7 cellular contexts compared by ENCODE assay signal in the genomic region with DNA sequence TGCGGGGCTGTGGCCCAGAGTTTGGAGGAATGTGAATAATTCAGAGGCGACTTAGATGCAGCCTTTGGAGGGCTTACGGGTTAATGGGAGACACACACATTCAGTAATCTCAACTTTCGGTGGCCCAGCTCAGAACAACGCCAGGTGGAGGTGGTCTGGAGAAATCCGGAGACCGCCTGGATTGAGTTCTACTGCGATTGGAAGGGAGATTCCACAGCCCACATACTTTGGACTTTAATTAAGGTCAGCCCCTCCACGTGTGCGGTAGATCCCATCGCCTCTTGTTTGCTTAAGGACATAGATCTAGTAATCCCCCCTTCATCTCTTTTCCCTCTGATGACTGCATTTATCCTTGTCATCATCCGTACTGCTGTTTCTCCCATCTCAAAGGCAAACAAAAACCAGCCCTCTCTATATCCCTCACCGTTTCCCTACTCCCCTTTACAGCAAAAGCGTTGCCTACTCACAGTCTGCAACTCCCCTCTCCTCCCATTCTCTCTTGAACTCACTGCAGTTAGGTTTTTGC. TPM values are rescaled to one million over a fixed set of nuclear protein-coding genes. Genes with fewer than 3 reads are reported as not detected.
DNase-seq lines count a peak whose midpoint lies in the region; ATAC-seq, FAIRE-seq and TF ChIP-seq lines count a peak whose summit lies in the region.

No MANE protein-coding gene starts in this region.

- peaks cover 44% of the 10 kb centered on the region for H3K79me2 ChIP-seq in astrocyte (ENCODE audit: insufficient read depth, low read length)

- peak overlapping the region; percentile 95 for H3K27ac ChIP-seq in astrocyte (ENCODE audit: low read depth, low read length)
- H3K27ac ChIP-seq in left lung = peak overlapping the region; percentile 91 to 94
- H3K27ac ChIP-seq in tibial artery = peak overlapping the region; percentile 95 to 97

- H3K9me3 ChIP-seq in astrocyte (ENCODE audit: insufficient read depth, low read depth, low read length) (no peaks in the 10 kb centered on the region), left lung (no peaks in the 10 kb centered on the region), tibial artery (no peaks in the 10 kb centered on the region)

- peak overlapping the region; percentile 88 for H2AFZ ChIP-seq in astrocyte (ENCODE audit: low read depth, low read length)

- FAIRE-seq in astrocyte (lab: Jason Lieb, UNC) = no peak

- TF ChIP-seq CTCF in GM12875 (IDR thresholded peaks at IDR 0.05; ENCODE audit: borderline replicate concordance, insufficient read depth, low read depth, low read length) (no peak), astrocyte (IDR thresholded peaks at IDR 0.05; ENCODE audit: insufficient read depth, low read depth, low read length) (no peak), left lung (IDR thresholded peaks at IDR 0.05) (no peak), tibial artery (IDR thresholded peaks at IDR 0.05) (no peak)

- peaks cover 4% of the 10 kb centered on the region for H3K9me3 Mint-ChIP-seq in astrocyte (ENCODE audit: unreplicated experiment)

- H3K27ac Mint-ChIP-seq in astrocyte (ENCODE audit: unreplicated experiment) = peak overlapping the region; percentile 98

- TF ChIP-seq POLR2A in GM18505 (IDR thresholded peaks at IDR 0.05; ENCODE audit: borderline replicate concordance, extremely low read depth, insufficient read depth, insufficient read length) = no peak

- peaks cover 18% of the 10 kb centered on the region for H3K4me1 Mint-ChIP-seq in astrocyte (ENCODE audit: low read depth, unreplicated experiment)

- H3K4me3 Mint-ChIP-seq in astrocyte (ENCODE audit: unreplicated experiment) = peak overlapping the region; percentile 100

- intact Hi-C loops in left lung (cut with DNase I) (no loop called here), tibial artery (cut with DNase I; ENCODE audit: low total_unique reads) (no loop called here)

- peaks cover 28% of the 10 kb centered on the region for H4K20me1 ChIP-seq in astrocyte (ENCODE audit: insufficient read depth, low read length)

- DNase-seq in Jurkat, Clone E6-1 (ENCODE audit: low read depth, low spot score) = no peak
- DNase-seq in astrocyte (ENCODE audit: low read depth) (no peak), left lung (no peak), tibial artery (no peak), SW480 (ENCODE audit: low spot score) (no peak)

- ATAC-seq in left lung (peak; percentile 11), GM18505 (IDR thresholded peaks at IDR 0.05; ENCODE audit: unreplicated experiment) (no peak)

- H3K9ac ChIP-seq in astrocyte (ENCODE audit: low read length) = peak overlapping the region; percentile 95

- peak overlapping the region; percentile 89 for H3K4me3 ChIP-seq in GM12875 (ENCODE audit: low read depth, low read length)
- H3K4me3 ChIP-seq in Jurkat, Clone E6-1 (ENCODE audit: low read length) = peak overlapping the region; percentile 94
- H3K4me3 ChIP-seq in astrocyte (ENCODE audit: insufficient read depth, low read depth, low read length) = peak overlapping the region; percentile 92
- H3K4me3 ChIP-seq in left lung = peak overlapping the region; percentile 89 to 98
- peak overlapping the region; percentile 81 to 97 for H3K4me3 ChIP-seq in tibial artery

- peaks cover 18% of the 10 kb centered on the region for H3K4me1 ChIP-seq in astrocyte (ENCODE audit: insufficient read depth, low read length)
- H3K4me1 ChIP-seq in left lung = peaks cover 11 to 46% of the 10 kb centered on the region in 2 donors
- peaks cover 0 to 43% (median 32%) of the 10 kb centered on the region in 4 donors for H3K4me1 ChIP-seq in tibial artery

- peak overlapping the region; percentile 97 for H3K4me2 ChIP-seq in astrocyte (ENCODE audit: low read length)

- H3K36me3 ChIP-seq in astrocyte (ENCODE audit: insufficient read depth, low read length) (peaks cover 8% of the 10 kb centered on the region), left lung (peaks cover 0 to 16% of the 10 kb centered on the region in 2 donors), tibial artery (peaks cover 16 to 24% (median 19%) of the 10 kb centered on the region in 3 donors)

- H3K27me3 Mint-ChIP-seq in astrocyte (ENCODE audit: low read depth, unreplicated experiment) = no peaks in the 10 kb centered on the region

- H3K36me3 Mint-ChIP-seq in astrocyte (ENCODE audit: low read depth, unreplicated experiment) = peaks cover 2% of the 10 kb centered on the region

- H3K27me3 ChIP-seq in astrocyte (ENCODE audit: insufficient read depth, low read length) (no peaks in the 10 kb centered on the region), left lung (no peaks in the 10 kb centered on the region), tibial artery (no peaks in the 10 kb centered on the region)

RNA-seq across cellular contexts. Expression of gene BSDC1, which starts 0.7 kb away (rescaled TPM):
- 33.1 TPM for polyA plus RNA-seq in Jurkat, Clone E6-1 (2012; ENCODE audit: insufficient read depth, insufficient read length)
- total RNA-seq in astrocyte (71.9 and 73.1 TPM in 2 replicates), left lung (10 to 100 TPM; 51.2 to 64.8 TPM)

RNA-seq across cellular contexts. Expression of gene TSSK3, which starts 32.6 kb away (rescaled TPM):
- polyA plus RNA-seq in Jurkat, Clone E6-1 (2012; ENCODE audit: insufficient read depth, insufficient read length) = 2.1 TPM
- total RNA-seq in astrocyte = 0.32 and 0.87 TPM in 2 replicates
- total RNA-seq in left lung = 1 to 10 TPM; 1.8 TPM

RNA-seq across cellular contexts. Expression of gene FAM229A, which starts 32.7 kb away (rescaled TPM):
- polyA plus RNA-seq in Jurkat, Clone E6-1 (2012; ENCODE audit: insufficient read depth, insufficient read length) = 4.1 TPM
- total RNA-seq in astrocyte (3.5 and 4.2 TPM in 2 replicates), left lung (1 to 10 TPM; 4.4 to 5.7 TPM)

RNA-seq across cellular contexts. Expression of gene MARCKSL1, which starts 58.9 kb away (rescaled TPM):
- 321 TPM for polyA plus RNA-seq in Jurkat, Clone E6-1 (2012; ENCODE audit: insufficient read depth, insufficient read length)
- total RNA-seq in astrocyte = 185 and 213 TPM in 2 replicates
- total RNA-seq in left lung = 10 to 100 TPM; 33.1 to 58.3 TPM
